8 cellular contexts compared by ENCODE assay signal in the genomic region with DNA sequence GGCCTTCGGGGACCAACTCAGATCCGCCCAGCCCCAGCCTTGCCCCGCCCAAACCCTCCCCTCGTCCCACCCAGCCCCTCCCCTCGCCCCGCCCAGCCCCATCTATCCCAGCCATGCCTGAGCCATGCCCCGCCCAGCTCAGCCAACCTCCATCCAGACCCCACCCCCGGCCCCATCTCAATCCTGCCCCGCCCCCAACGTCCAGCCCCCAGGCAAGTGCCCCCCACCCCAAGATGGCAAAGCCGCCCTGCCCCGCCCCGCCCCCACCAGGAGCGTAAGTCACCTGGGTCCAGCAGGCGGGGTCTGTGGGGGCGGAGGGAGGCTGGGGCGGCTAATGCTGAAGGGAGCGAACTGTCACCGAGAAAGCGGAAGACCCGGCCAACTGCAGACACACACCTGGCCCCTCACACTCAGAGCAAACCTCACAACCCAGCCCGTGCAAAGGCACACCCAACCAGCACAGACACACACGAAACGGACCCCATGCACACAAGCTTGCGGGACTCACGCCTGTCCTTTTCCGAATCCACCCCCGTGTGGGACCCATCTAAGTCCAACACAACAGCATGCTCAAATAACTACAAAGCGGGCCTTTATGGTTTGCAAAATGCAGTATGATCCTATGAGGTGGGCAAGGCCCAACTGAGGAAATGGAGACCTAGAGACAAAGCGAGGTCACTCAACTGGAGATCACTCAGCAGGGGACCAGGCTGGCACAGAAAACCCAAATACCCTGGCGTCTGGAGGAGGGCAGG. TPM values are rescaled to one million over a fixed set of nuclear protein-coding genes. Genes with fewer than 3 reads are reported as not detected.
DNase-seq lines count a peak whose midpoint lies in the region; ATAC-seq and TF ChIP-seq lines count a peak whose summit lies in the region.

No MANE protein-coding gene starts in this region.

- H3K9me3 ChIP-seq in Karpas-422 (ENCODE audit: low read length) (no peaks in the 10 kb centered on the region), upper lobe of right lung (no peaks in the 10 kb centered on the region)

- no peak for TF ChIP-seq CTCF in GM20000 (IDR thresholded peaks at IDR 0.05; ENCODE audit: extremely low read depth, missing control alignments)
- no peak for TF ChIP-seq CTCF in nephron (IDR thresholded peaks at IDR 0.05; ENCODE audit: unreplicated experiment in 3 of 3)
- no peak for TF ChIP-seq CTCF in upper lobe of right lung (IDR thresholded peaks at IDR 0.05)

- H4K20me1 ChIP-seq in Karpas-422 (ENCODE audit: insufficient read depth, low read depth, low read length) = no peaks in the 10 kb centered on the region

- H3K27me3 ChIP-seq in Karpas-422 (ENCODE audit: low read length) (no peaks in the 10 kb centered on the region), upper lobe of right lung (no peaks in the 10 kb centered on the region)

- H3K4me3 Mint-ChIP-seq in activated CD8-positive, alpha-beta memory T cell treated with anti-CD3 and anti-CD28 coated beads, Interleukin-2, amount 10 ng/mL, durations not matched to agents 7 days and 5 days = peak overlapping the region; percentile 75
- peak overlapping the region; percentile 84 to 88 (median 84) for H3K4me3 Mint-ChIP-seq in nephron

- H3K79me2 ChIP-seq in Karpas-422 (ENCODE audit: low read length) = no peaks in the 10 kb centered on the region

- peak overlapping the region; percentile 77 for H3K27ac ChIP-seq in Karpas-422 (ENCODE audit: low read length)
- no peak overlapping the region for H3K27ac ChIP-seq in upper lobe of right lung

- no peak overlapping the region; the same call in 1 of the 2 replicates for H2AFZ ChIP-seq in Karpas-422 (ENCODE audit: low read length)

- peak; percentile 50 for DNase-seq in AG08395 (ENCODE audit: low spot score)
- peak; percentile 94 for DNase-seq in GM20000 (ENCODE audit: low spot score)
- peak; percentile 86 for DNase-seq in Karpas-422
- DNase-seq in activated CD8-positive, alpha-beta memory T cell treated with anti-CD3 and anti-CD28 coated beads, Interleukin-2, amount 10 ng/mL, durations not matched to agents 7 days and 5 days = peak; percentile 74
- peak; percentile 69 for DNase-seq in epidermal melanocyte (ENCODE audit: insufficient read length, low spot score)
- DNase-seq in upper lobe of right lung = peak; percentile 76
- DNase-seq in left lobe of liver (ENCODE audit: low spot score) = no peak

- intact Hi-C loops in upper lobe of right lung (cut with DNase I) = no loop called here

- peak; percentile 17 for ATAC-seq in activated CD8-positive, alpha-beta memory T cell treated with anti-CD3 and anti-CD28 coated beads, Interleukin-2, amount 10 ng/mL, durations not matched to agents 7 days and 5 days
- ATAC-seq in upper lobe of right lung (no peak), left lobe of liver (no peak)

- no peaks in the 10 kb centered on the region for H3K27me3 Mint-ChIP-seq in activated CD8-positive, alpha-beta memory T cell treated with anti-CD3 and anti-CD28 coated beads, Interleukin-2, amount 10 ng/mL, durations not matched to agents 7 days and 5 days
- H3K27me3 Mint-ChIP-seq in nephron (ENCODE audit: low read depth) = no peaks in the 10 kb centered on the region

- CTCF ChIA-PET in activated CD8-positive, alpha-beta memory T cell treated with anti-CD3 and anti-CD28 coated beads, Interleukin-2, amount 10 ng/mL, durations not matched to agents 7 days and 5 days (lab: Charles Lee) = interaction anchor here (1.1 to 1.8 kb wide), 4 partner anchors 10 to 832 kb away, joined by 3 to 5 read pairs (median 4); a partner anchor contains a TSS

- H3K9me2 ChIP-seq in Karpas-422 (replicated peaks; ENCODE audit: insufficient read depth, low read length) = no peaks in the 10 kb centered on the region

- H3K4me2 ChIP-seq in Karpas-422 (ENCODE audit: low read depth, low read length, poor library complexity, severe bottlenecking) = peak overlapping the region; percentile 78

- H3K9ac ChIP-seq in Karpas-422 (ENCODE audit: low read length) = peak overlapping the region; percentile 75

- peaks cover 38% of the 10 kb centered on the region for H3K4me1 Mint-ChIP-seq in activated CD8-positive, alpha-beta memory T cell treated with anti-CD3 and anti-CD28 coated beads, Interleukin-2, amount 10 ng/mL, durations not matched to agents 7 days and 5 days
- H3K4me1 Mint-ChIP-seq in nephron = peaks cover 41% of the 10 kb centered on the region

- H3K36me3 ChIP-seq in Karpas-422 (ENCODE audit: insufficient read depth, low read length) (no peaks in the 10 kb centered on the region), upper lobe of right lung (no peaks in the 10 kb centered on the region)

- peaks cover 2% of the 10 kb centered on the region for H3K36me3 Mint-ChIP-seq in activated CD8-positive, alpha-beta memory T cell treated with anti-CD3 and anti-CD28 coated beads, Interleukin-2, amount 10 ng/mL, durations not matched to agents 7 days and 5 days
- H3K36me3 Mint-ChIP-seq in nephron (ENCODE audit: low read depth) = peaks cover 8% of the 10 kb centered on the region

- H3K9me3 Mint-ChIP-seq in activated CD8-positive, alpha-beta memory T cell treated with anti-CD3 and anti-CD28 coated beads, Interleukin-2, amount 10 ng/mL, durations not matched to agents 7 days and 5 days (ENCODE audit: low read depth) = no peaks in the 10 kb centered on the region
- no peaks in the 10 kb centered on the region for H3K9me3 Mint-ChIP-seq in nephron

- peak overlapping the region; percentile 60 for H3K4me3 ChIP-seq in Karpas-422 (ENCODE audit: low read length)
- peak overlapping the region; percentile 58 for H3K4me3 ChIP-seq in upper lobe of right lung

- H3K27ac Mint-ChIP-seq in activated CD8-positive, alpha-beta memory T cell treated with anti-CD3 and anti-CD28 coated beads, Interleukin-2, amount 10 ng/mL, durations not matched to agents 7 days and 5 days = peak overlapping the region; percentile 88
- H3K27ac Mint-ChIP-seq in nephron = peak overlapping the region; percentile 94 to 98 (median 97)

- H3K4me1 ChIP-seq in Karpas-422 (ENCODE audit: low read length) = peaks cover 37% of the 10 kb centered on the region
- H3K4me1 ChIP-seq in upper lobe of right lung = peaks cover 22% of the 10 kb centered on the region

RNA-seq across cellular contexts. Expression of a gene that starts 11.5 kb away (rescaled TPM):
- total RNA-seq in Karpas-422 (2014; rRNA removed; shearing (Covaris generic); ENCODE audit: low replicate concordance) = 43.5 and 65.0 TPM in 2 replicates
- 100 to 1,000 TPM; 120 to 139 TPM for total RNA-seq in activated CD8-positive, alpha-beta memory T cell treated with anti-CD3 and anti-CD28 coated beads, Interleukin-2, amount 10 ng/mL, durations not matched to agents 7 days and 5 days
- total RNA-seq in upper lobe of right lung (91.6 TPM), left lobe of liver (32.8 TPM)

RNA-seq across cellular contexts. Expression of a gene that starts 13.9 kb away (rescaled TPM):
- 0.61 and 2.4 TPM in 2 replicates for total RNA-seq in Karpas-422 (2014; rRNA removed; shearing (Covaris generic); ENCODE audit: low replicate concordance)
- 1 to 10 TPM; 1.6 to 2.3 TPM for total RNA-seq in activated CD8-positive, alpha-beta memory T cell treated with anti-CD3 and anti-CD28 coated beads, Interleukin-2, amount 10 ng/mL, durations not matched to agents 7 days and 5 days
- total RNA-seq in upper lobe of right lung = 3.0 TPM
- total RNA-seq in left lobe of liver = 1.4 TPM

RNA-seq across cellular contexts. Expression of a gene that starts 46.5 kb away (rescaled TPM):
- total RNA-seq in Karpas-422 (2014; rRNA removed; shearing (Covaris generic); ENCODE audit: low replicate concordance) = 46.1 and 113 TPM in 2 replicates
- total RNA-seq in activated CD8-positive, alpha-beta memory T cell treated with anti-CD3 and anti-CD28 coated beads, Interleukin-2, amount 10 ng/mL, durations not matched to agents 7 days and 5 days = 10 to 100 TPM; 46.1 to 75.4 TPM
- total RNA-seq in upper lobe of right lung (18.0 TPM), left lobe of liver (7.2 TPM)

RNA-seq across cellular contexts. Expression of a gene that starts 53.8 kb away (rescaled TPM):
- total RNA-seq in Karpas-422 (2014; rRNA removed; shearing (Covaris generic); ENCODE audit: low replicate concordance) = 1.1 TPM in 1 of 2 replicates, not detected in the other
- not detected for total RNA-seq in activated CD8-positive, alpha-beta memory T cell treated with anti-CD3 and anti-CD28 coated beads, Interleukin-2, amount 10 ng/mL, durations not matched to agents 7 days and 5 days
- total RNA-seq in upper lobe of right lung (1.2 TPM), left lobe of liver (not detected)
